ENCODE assay signal across 11 cellular contexts in the genomic region with DNA sequence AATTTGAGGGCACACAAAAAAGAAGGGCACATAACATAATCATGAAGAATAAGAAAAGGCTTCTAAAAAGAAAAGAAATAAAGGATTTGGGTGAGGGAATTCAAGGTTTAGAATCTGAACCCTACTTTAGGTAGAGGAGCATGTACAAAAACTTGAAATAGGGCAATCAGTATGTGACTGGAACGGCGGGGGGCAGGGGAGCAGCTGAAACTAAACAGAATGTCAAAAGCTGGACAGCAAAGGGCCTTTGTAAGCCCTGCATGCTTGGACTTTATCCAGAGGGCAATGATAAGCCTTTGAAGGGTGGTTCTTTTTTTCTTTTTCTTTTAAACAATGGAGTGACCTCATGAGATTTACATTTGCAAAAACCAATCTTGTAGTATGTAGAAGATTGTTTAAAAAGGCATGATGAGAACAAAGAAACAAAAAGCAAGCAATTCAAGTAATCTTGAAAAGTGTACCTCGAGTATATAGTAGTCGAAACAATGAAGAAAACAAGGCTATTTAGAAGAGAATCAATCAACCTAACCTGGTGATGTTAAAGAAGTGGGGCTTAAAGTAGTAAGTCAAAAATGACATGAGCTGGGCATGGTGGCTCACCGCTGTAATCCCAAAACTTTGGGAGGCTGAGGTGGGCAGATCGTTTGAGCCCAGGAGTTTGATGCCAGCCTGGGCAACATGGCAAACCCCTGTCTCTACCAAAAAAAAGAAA. TPM values are rescaled to one million over a fixed set of nuclear protein-coding genes. Genes with fewer than 3 reads are reported as not detected.
A peak's percentile ranks its signal among the peaks of the same experiment; 100 is the strongest.
DNase-seq lines count a peak whose midpoint lies in the region; ATAC-seq and TF ChIP-seq lines count a peak whose summit lies in the region.
"Had no signal": no experiment of that assay in that cellular context is flagged by ENCODE, and none has a peak within 500 bp of the region (broad histone marks: within the 10 kb centered on the region; RNA-seq: fewer than 3 reads in every experiment).

No MANE protein-coding gene starts in this region.

- H3K27ac ChIP-seq in mammary epithelial cell (ENCODE audit: insufficient read depth, low read depth, low read length) = no peak overlapping the region
- no peak overlapping the region for H3K27ac ChIP-seq in right lobe of liver
- peak overlapping the region; percentile 64 for H3K27ac ChIP-seq in temporal lobe (ENCODE audit: low read depth, low read length)
- H3K27ac ChIP-seq in MM.1S (ENCODE audit: low read length) = no peak overlapping the region

- no peaks in the 10 kb centered on the region for H3K9me2 ChIP-seq in MM.1S (replicated peaks; ENCODE audit: insufficient read depth, low read length)

- intact Hi-C loops in MCF 10A (cut with micrococcal nuclease) (no loop called here), mammary epithelial cell (cut with micrococcal nuclease) (no loop called here), right lobe of liver (cut with DNase I) (no loop called here)

- in situ Hi-C loops in mammary epithelial cell (cut with MboI; ENCODE audit: low sequenced_read_pairs in 2 of 2) = no loop called here

- H3K27me3 Mint-ChIP-seq in MCF 10A (ENCODE audit: insufficient read depth, unreplicated experiment) = no peaks in the 10 kb centered on the region

- H3K4me3 Mint-ChIP-seq in MCF 10A (ENCODE audit: unreplicated experiment) = no peak overlapping the region

- H3K36me3 Mint-ChIP-seq in MCF 10A (ENCODE audit: insufficient read depth, unreplicated experiment) = peaks cover 14% of the 10 kb centered on the region

- peak; percentile 83 to 93 (median 88) for ATAC-seq in right lobe of liver
- ATAC-seq: activated CD4-positive, CD25-positive, alpha-beta regulatory T cell treated with anti-CD3 and anti-CD28 coated beads, Interleukin-2, amount 50 U/mL, for 24 hours had no signal

- BruUV-seq in MCF 10A (replicated peaks; lab: Mats Ljungman, UMichigan) = no TSS peak
- BruUV-seq in mammary epithelial cell (replicated peaks; lab: Mats Ljungman, UMichigan) = no TSS peak

- no peak for DNase-seq in MCF 10A (ENCODE audit: unreplicated experiment)
- DNase-seq in mammary epithelial cell = no peak
- peak; percentile 75 for DNase-seq in dermis blood vessel endothelial cell
- DNase-seq in right lobe of liver = peak; percentile 40 to 69 (median 63)
- DNase-seq in MM.1S = no peak
- DNase-seq in NAMALWA (ENCODE audit: low spot score) = no peak
- DNase-seq in SKM-1 (lab: John Stamatoyannopoulos, UW; ENCODE audit: unreplicated experiment) = no peak
- DNase-seq: AML-193, NCI-H1417 had no signal

- POLR2A ChIA-PET in MCF 10A (lab: Yijun Ruan, JAX) = no interaction called here

- no peak for TF ChIP-seq CTCF in MCF 10A (IDR thresholded peaks at IDR 0.05; ENCODE audit: unreplicated experiment)
- no peak for TF ChIP-seq CTCF in mammary epithelial cell (conservative IDR thresholded peaks at IDR 0.05 in 1 of 2, IDR thresholded peaks at IDR 0.05 in 1 of 2; ENCODE audit: extremely low read depth in 1 of 2, insufficient read depth in 1 of 2, low read depth in 1 of 2, low read length in 2 of 2)
- no peak for TF ChIP-seq CTCF in right lobe of liver (IDR thresholded peaks at IDR 0.05)
- no peak for TF ChIP-seq CTCF in MM.1S (IDR thresholded peaks at IDR 0.05; ENCODE audit: low read length)

- H3K27me3 ChIP-seq in mammary epithelial cell (ENCODE audit: insufficient read depth, low read length) (no peaks in the 10 kb centered on the region), right lobe of liver (no peaks in the 10 kb centered on the region), MM.1S (replicated peaks; ENCODE audit: insufficient read depth, low read length) (no peaks in the 10 kb centered on the region)

- peaks cover 46% of the 10 kb centered on the region for H3K4me1 Mint-ChIP-seq in MCF 10A (ENCODE audit: insufficient read depth, unreplicated experiment)

- peaks cover 5% of the 10 kb centered on the region for H3K4me1 ChIP-seq in mammary epithelial cell (ENCODE audit: insufficient read depth, low read length)
- peaks cover 0 to 35% (median 8%) of the 10 kb centered on the region in 4 donors for H3K4me1 ChIP-seq in right lobe of liver
- 0 out of 2 replicates have a peak, but pooled peaks cover 19% of the 10 kb centered on the region for H3K4me1 ChIP-seq in MM.1S (ENCODE audit: low read length)

- H3K4me3 ChIP-seq in mammary epithelial cell (replicated peaks in 1 of 3; ENCODE audit: insufficient read depth in 1 of 3, low read depth in 2 of 3, low read length in 3 of 3) (no peak overlapping the region), right lobe of liver (no peak overlapping the region), MM.1S (ENCODE audit: low read length) (no peak overlapping the region)

- CTCF ChIA-PET in MCF 10A (lab: Yijun Ruan, JAX) = interaction anchor here (0.7 to 1.1 kb wide), 2 partner anchors 21 to 24 kb away, joined by 3 read pairs; no protein-coding TSS in a partner anchor
- CTCF ChIA-PET in mammary epithelial cell (lab: Charles Lee; ENCODE audit: low non-redundant PET) = no interaction called here

- H3K79me2 ChIP-seq in mammary epithelial cell (ENCODE audit: insufficient read depth, low read length) (peaks cover 99% of the 10 kb centered on the region), MM.1S (ENCODE audit: low read length) (peaks cover 98% of the 10 kb centered on the region)

- H3K9me3 ChIP-seq in mammary epithelial cell (replicated peaks; ENCODE audit: insufficient read depth, low read length) (no peaks in the 10 kb centered on the region), right lobe of liver (no peaks in the 10 kb centered on the region), MM.1S (replicated peaks; ENCODE audit: insufficient read depth, low read length) (no peaks in the 10 kb centered on the region)

- peak overlapping the region; percentile 71 for H3K27ac Mint-ChIP-seq in MCF 10A (ENCODE audit: low read depth, unreplicated experiment)

- dilution Hi-C loops in mammary epithelial cell (cut with HindIII; ENCODE audit: low sequenced_read_pairs) = no loop called here

- H2AFZ ChIP-seq in mammary epithelial cell (ENCODE audit: low read depth, low read length) (no peak overlapping the region), MM.1S (ENCODE audit: low read length) (no peak overlapping the region)

- no peak overlapping the region for H3K4me2 ChIP-seq in mammary epithelial cell (ENCODE audit: insufficient read depth, low read depth, low read length)
- no peak overlapping the region for H3K4me2 ChIP-seq in MM.1S (ENCODE audit: low read depth, low read length)

- TF ChIP-seq POLR2A in right lobe of liver (IDR thresholded peaks at IDR 0.05) = no peak

- no peaks in the 10 kb centered on the region for H3K9me3 Mint-ChIP-seq in MCF 10A (ENCODE audit: unreplicated experiment)

- H3K9ac ChIP-seq in mammary epithelial cell (ENCODE audit: insufficient read depth, low read length) = no peak overlapping the region
- H3K9ac ChIP-seq in MM.1S (ENCODE audit: low read length) = no peak overlapping the region

- H4K20me1 ChIP-seq in mammary epithelial cell (ENCODE audit: insufficient read depth, low read length) = peaks cover 3% of the 10 kb centered on the region
- peaks cover 58% of the 10 kb centered on the region for H4K20me1 ChIP-seq in MM.1S (ENCODE audit: insufficient read depth, low read length)

- H3F3A ChIP-seq in MM.1S (ENCODE audit: insufficient read depth, low read length) = peaks cover 6% of the 10 kb centered on the region; the same call in 1 of the 2 replicates

- 89% methylated on average over 6 of the region's 6 CpGs for whole genome bisulfite sequencing in mammary epithelial cell (ENCODE audit: low coverage, missing lambda C conversion rate)
- WGBS in right lobe of liver (ENCODE audit: insufficient coverage, low coverage, low lambda C conversion rate, missing lambda C conversion rate) = 30% methylated on average over 4 of the region's 6 CpGs

- peaks cover 4% of the 10 kb centered on the region for H3K36me3 ChIP-seq in mammary epithelial cell (ENCODE audit: insufficient read depth, low read length)
- peaks cover 0 to 12% (median 0%) of the 10 kb centered on the region in 4 donors for H3K36me3 ChIP-seq in right lobe of liver
- peaks cover 3% of the 10 kb centered on the region; the same call in 1 of the 2 replicates for H3K36me3 ChIP-seq in MM.1S (replicated peaks; ENCODE audit: insufficient read depth, low read length)

RNA-seq across cellular contexts. Expression of a gene that starts 46.7 kb away (rescaled TPM):
- 34.9 and 42.8 TPM in 2 replicates for total RNA-seq in MCF 10A (2022)
- 10 to 100 TPM; 45.4 to 46.2 TPM for total RNA-seq in mammary epithelial cell
- 21.9 TPM for polyA plus RNA-seq in mammary epithelial cell
- polyA minus RNA-seq in mammary epithelial cell = 77.8 TPM
- total RNA-seq in dermis blood vessel endothelial cell = 41.4 and 56.1 TPM in 2 replicates
- total RNA-seq in right lobe of liver = 10 to 100 TPM; 21.3 to 34.9 (median 29.5) TPM
- total RNA-seq in temporal lobe = 45.5 TPM

RNA-seq across cellular contexts. Expression of a gene that starts 56.0 kb away (rescaled TPM):
- total RNA-seq in MCF 10A (2022) = 65.1 and 78.5 TPM in 2 replicates
- 10 to 100 TPM; 60.8 to 93.0 TPM for total RNA-seq in mammary epithelial cell
- 38.7 TPM for polyA plus RNA-seq in mammary epithelial cell
- polyA minus RNA-seq in mammary epithelial cell = 34.4 TPM
- total RNA-seq in dermis blood vessel endothelial cell = 37.4 and 52.3 TPM in 2 replicates
- 10 to 100 TPM; 30.3 to 45.5 (median 38.8) TPM for total RNA-seq in right lobe of liver
- 39.3 TPM for total RNA-seq in temporal lobe

Comparison
In these comparisons a context has a peak if more than half of its experiments do, and no peak if none do; other contexts are left out.
1. DNase-seq: peak in dermis blood vessel endothelial cell (single experiment) and right lobe of liver (3 of 3); none in MCF 10A (single experiment), mammary epithelial cell (single experiment), MM.1S (single experiment), NAMALWA (single experiment) and SKM-1 (single experiment).